Comparison of ENCODE assay signal across 25 cellular contexts in the genomic region with DNA sequence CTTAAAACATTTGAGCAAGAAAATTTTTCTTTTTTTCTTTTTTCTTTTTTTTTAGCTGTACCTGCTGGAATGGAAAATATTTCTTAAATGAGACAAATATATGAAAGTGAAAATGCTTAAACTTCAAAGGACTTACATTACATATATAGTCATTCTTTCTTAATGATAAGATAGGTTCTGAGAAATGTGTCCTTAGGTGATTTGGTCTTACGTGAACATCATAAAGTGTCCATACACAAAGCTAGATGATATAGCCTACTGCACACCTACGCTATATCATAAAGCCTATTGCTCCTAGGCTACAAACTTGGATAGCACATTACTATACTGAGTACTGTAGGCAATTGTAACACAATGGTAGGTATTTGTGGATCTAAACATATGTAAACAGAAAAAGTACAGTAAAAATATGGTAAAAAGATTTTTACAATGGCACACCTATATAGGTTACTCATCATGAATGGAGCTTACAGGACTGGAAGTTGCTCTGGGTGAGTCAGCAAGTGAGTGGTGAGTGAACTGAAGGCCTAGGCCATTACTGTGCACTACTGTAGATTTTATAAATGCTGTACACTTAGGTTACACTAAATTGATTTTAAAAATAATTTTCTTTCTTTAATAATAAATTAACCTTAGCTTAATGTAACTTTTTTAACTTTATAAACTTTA. TPM values are rescaled to one million over a fixed set of nuclear protein-coding genes. Genes with fewer than 3 reads are reported as not detected.
DNase-seq lines count a peak whose midpoint lies in the region; ATAC-seq, FAIRE-seq and TF ChIP-seq lines count a peak whose summit lies in the region.
"Had no signal": no experiment of that assay in that cellular context is flagged by ENCODE, and none has a peak within 500 bp of the region (broad histone marks: within the 10 kb centered on the region; RNA-seq: fewer than 3 reads in every experiment).

No MANE protein-coding gene starts in this region.

- no peak overlapping the region for H2AFZ ChIP-seq in mammary epithelial cell (ENCODE audit: low read depth, low read length)

- POLR2A ChIA-PET in activated CD8-positive, alpha-beta T cell treated with anti-CD3 and anti-CD28 coated beads for 36 hours (lab: Charles Lee): no interaction called here
- POLR2A ChIA-PET in activated CD8-positive, alpha-beta T cell treated with anti-CD3 and anti-CD28 coated beads, Interleukin-2, amount 10 ng/mL, durations not matched to agents 7 days and 5 days (lab: Charles Lee): no interaction called here

- H4K20me1 ChIP-seq in mammary epithelial cell (ENCODE audit: insufficient read depth, low read length): no peaks in the 10 kb centered on the region

- BruUV-seq in mammary epithelial cell (replicated peaks; lab: Mats Ljungman, UMichigan): no TSS peak

- intact Hi-C loops in activated CD8-positive, alpha-beta T cell treated with anti-CD3 and anti-CD28 coated beads for 36 hours (cut with micrococcal nuclease): no loop called here
- intact Hi-C loops in mammary epithelial cell (cut with micrococcal nuclease) (no loop called here), left colon (cut with DNase I, micrococcal nuclease) (loop anchor here in 1 of 2 donors (2.0 kb wide), 1 partner anchor 43 kb away; no protein-coding TSS in a partner anchor)

- TF ChIP-seq POLR2A in GM12892 (IDR thresholded peaks at IDR 0.05; ENCODE audit: low read depth, low read length): no peak

- H3K36me3 ChIP-seq in mammary epithelial cell (ENCODE audit: insufficient read depth, low read length): no peaks in the 10 kb centered on the region
- H3K36me3 ChIP-seq: prostate gland, tibial artery had no signal

- peaks cover 4% of the 10 kb centered on the region for H3K4me1 ChIP-seq in mammary epithelial cell (ENCODE audit: insufficient read depth, low read length)
- H3K4me1 ChIP-seq: prostate gland had no signal

- no peak for FAIRE-seq in GM12892 (lab: Jason Lieb, UNC)
- FAIRE-seq: HepG2 had no signal

- H3K27me3 Mint-ChIP-seq in activated CD8-positive, alpha-beta T cell treated with anti-CD3 and anti-CD28 coated beads for 36 hours: peaks cover 23% of the 10 kb centered on the region
- peaks cover 46% of the 10 kb centered on the region for H3K27me3 Mint-ChIP-seq in activated CD8-positive, alpha-beta T cell treated with anti-CD3 and anti-CD28 coated beads, Interleukin-2, amount 10 ng/mL, durations not matched to agents 7 days and 5 days (ENCODE audit: low read depth)
- H3K27me3 Mint-ChIP-seq in osteocyte (ENCODE audit: unreplicated experiment): peaks cover 75% of the 10 kb centered on the region

- 91% methylated on average over 2 of the region's 2 CpGs for WGBS in mammary epithelial cell (ENCODE audit: low coverage, missing lambda C conversion rate)

- no peaks in the 10 kb centered on the region for H3K79me2 ChIP-seq in mammary epithelial cell (ENCODE audit: insufficient read depth, low read length)

- in situ Hi-C loops in mammary epithelial cell (cut with MboI; ENCODE audit: low sequenced_read_pairs in 2 of 2): no loop called here

- H3K27me3 ChIP-seq in mammary epithelial cell (ENCODE audit: insufficient read depth, low read length): peaks cover 2% of the 10 kb centered on the region

- ATAC-seq in activated CD8-positive, alpha-beta T cell treated with anti-CD3 and anti-CD28 coated beads for 36 hours: peak; percentile 45
- ATAC-seq in activated CD8-positive, alpha-beta T cell treated with anti-CD3 and anti-CD28 coated beads, Interleukin-2, amount 10 ng/mL, durations not matched to agents 7 days and 5 days: no peak
- ATAC-seq in left colon: peak; percentile 85
- ATAC-seq: HepG2; stimulated activated naive B cell treated with anti-CD40 and anti-IgM and Interleukin-4, amounts not matched to agents 10 μg/mL and 1 μg/mL and 100 μg/mL, for 72 hours had no signal

- no peak overlapping the region for H3K27ac ChIP-seq in mammary epithelial cell (ENCODE audit: insufficient read depth, low read depth, low read length)
- H3K27ac ChIP-seq: prostate gland, tibial artery had no signal

- H3K9me3 ChIP-seq in mammary epithelial cell (replicated peaks; ENCODE audit: insufficient read depth, low read length): no peaks in the 10 kb centered on the region
- H3K9me3 ChIP-seq: prostate gland, tibial artery had no signal

- no peaks in the 10 kb centered on the region for H3K36me3 Mint-ChIP-seq in activated CD8-positive, alpha-beta T cell treated with anti-CD3 and anti-CD28 coated beads for 36 hours (ENCODE audit: low read depth)
- no peaks in the 10 kb centered on the region for H3K36me3 Mint-ChIP-seq in activated CD8-positive, alpha-beta T cell treated with anti-CD3 and anti-CD28 coated beads, Interleukin-2, amount 10 ng/mL, durations not matched to agents 7 days and 5 days (ENCODE audit: low read depth)
- no peaks in the 10 kb centered on the region for H3K36me3 Mint-ChIP-seq in osteocyte (ENCODE audit: unreplicated experiment)
- H3K36me3 Mint-ChIP-seq: CD14-positive monocyte; stimulated activated naive B cell treated with anti-CD40 and anti-IgM and Interleukin-4, amounts not matched to agents 10 μg/mL and 1 μg/mL and 100 μg/mL, for 72 hours had no signal

- DNase-seq in activated CD8-positive, alpha-beta T cell treated with anti-CD3 and anti-CD28 coated beads for 36 hours: peak; percentile 12
- DNase-seq in activated CD8-positive, alpha-beta T cell treated with anti-CD3 and anti-CD28 coated beads, Interleukin-2, amount 10 ng/mL, durations not matched to agents 7 days and 5 days: no peak
- DNase-seq in LHCN-M2 (ENCODE audit: low read depth): peak; percentile 10
- DNase-seq in mammary epithelial cell: peak; percentile 71
- DNase-seq in left colon: no peak
- DNase-seq in iPS-NIHi11 (ENCODE audit: low spot score): no peak
- no peak for DNase-seq in GM12892 (ENCODE audit: insufficient read length)
- DNase-seq in osteocyte (ENCODE audit: extremely low spot score, unreplicated experiment): no peak
- DNase-seq: activated CD8-positive, alpha-beta memory T cell treated with anti-CD3 and anti-CD28 coated beads for 24 hours; amniotic stem cell; DND-41; GOT3; hippocampal formation; kidney glomerular epithelial cell; NCI-H187; SHP77; stimulated activated naive B cell treated with anti-CD40 and anti-IgM and Interleukin-4, amounts not matched to agents 10 μg/mL and 1 μg/mL and 100 μg/mL, for 72 hours; T-helper 1 cell; tibial artery had no signal

- H3K4me1 Mint-ChIP-seq in activated CD8-positive, alpha-beta T cell treated with anti-CD3 and anti-CD28 coated beads for 36 hours (ENCODE audit: low read depth): peaks cover 4% of the 10 kb centered on the region
- no peaks in the 10 kb centered on the region for H3K4me1 Mint-ChIP-seq in activated CD8-positive, alpha-beta T cell treated with anti-CD3 and anti-CD28 coated beads, Interleukin-2, amount 10 ng/mL, durations not matched to agents 7 days and 5 days (ENCODE audit: low read depth)
- H3K4me1 Mint-ChIP-seq in osteocyte (ENCODE audit: unreplicated experiment): no peaks in the 10 kb centered on the region
- H3K4me1 Mint-ChIP-seq: central memory CD8-positive, alpha-beta T cell; nephron had no signal

- no peak overlapping the region for H3K9ac ChIP-seq in mammary epithelial cell (ENCODE audit: insufficient read depth, low read length)

- dilution Hi-C loops in mammary epithelial cell (cut with HindIII; ENCODE audit: low sequenced_read_pairs): no loop called here

- H3K4me3 Mint-ChIP-seq in activated CD8-positive, alpha-beta T cell treated with anti-CD3 and anti-CD28 coated beads for 36 hours: no peak overlapping the region
- H3K4me3 Mint-ChIP-seq in activated CD8-positive, alpha-beta T cell treated with anti-CD3 and anti-CD28 coated beads, Interleukin-2, amount 10 ng/mL, durations not matched to agents 7 days and 5 days: no peak overlapping the region
- H3K4me3 Mint-ChIP-seq in osteocyte (ENCODE audit: unreplicated experiment): no peak overlapping the region
- H3K4me3 Mint-ChIP-seq: CD14-positive monocyte; central memory CD8-positive, alpha-beta T cell; nephron; stimulated activated naive B cell treated with anti-CD40 and anti-IgM and Interleukin-4, amounts not matched to agents 10 μg/mL and 1 μg/mL and 100 μg/mL, for 72 hours had no signal

- no peaks in the 10 kb centered on the region for H3K9me3 Mint-ChIP-seq in activated CD8-positive, alpha-beta T cell treated with anti-CD3 and anti-CD28 coated beads for 36 hours
- H3K9me3 Mint-ChIP-seq in activated CD8-positive, alpha-beta T cell treated with anti-CD3 and anti-CD28 coated beads, Interleukin-2, amount 10 ng/mL, durations not matched to agents 7 days and 5 days (ENCODE audit: insufficient read depth): no peaks in the 10 kb centered on the region
- H3K9me3 Mint-ChIP-seq in osteocyte (ENCODE audit: unreplicated experiment): no peaks in the 10 kb centered on the region
- H3K9me3 Mint-ChIP-seq: activated T-helper 2 cell treated with anti-CD3 and anti-CD28 coated beads, Interferon-gamma antibody, Interleukin-2, Interleukin-4, amounts not matched to agents 10 μg/mL and 5 μg/mL and 100 μg/mL, durations not matched to agents 14 hours and 24 hours and 36 hours; central memory CD8-positive, alpha-beta T cell; nephron; stimulated activated naive B cell treated with anti-CD40 and anti-IgM and Interleukin-4, amounts not matched to agents 10 μg/mL and 1 μg/mL and 100 μg/mL, for 72 hours had no signal

- no peak overlapping the region for H3K4me3 ChIP-seq in mammary epithelial cell (replicated peaks in 1 of 3; ENCODE audit: insufficient read depth in 1 of 3, low read depth in 2 of 3, low read length in 3 of 3)
- H3K4me3 ChIP-seq: prostate gland, tibial artery had no signal

- H3K27ac Mint-ChIP-seq in activated CD8-positive, alpha-beta T cell treated with anti-CD3 and anti-CD28 coated beads for 36 hours: no peak overlapping the region
- no peak overlapping the region for H3K27ac Mint-ChIP-seq in activated CD8-positive, alpha-beta T cell treated with anti-CD3 and anti-CD28 coated beads, Interleukin-2, amount 10 ng/mL, durations not matched to agents 7 days and 5 days
- no peak overlapping the region for H3K27ac Mint-ChIP-seq in osteocyte (ENCODE audit: unreplicated experiment)
- H3K27ac Mint-ChIP-seq: activated T-helper 2 cell treated with anti-CD3 and anti-CD28 coated beads, Interferon-gamma antibody, Interleukin-2, Interleukin-4, amounts not matched to agents 10 μg/mL and 5 μg/mL and 100 μg/mL, durations not matched to agents 14 hours and 24 hours and 36 hours; CD14-positive monocyte; nephron; stimulated activated naive B cell treated with anti-CD40 and anti-IgM and Interleukin-4, amounts not matched to agents 10 μg/mL and 1 μg/mL and 100 μg/mL, for 72 hours had no signal

- no peak for TF ChIP-seq CTCF in activated CD8-positive, alpha-beta T cell treated with anti-CD3 and anti-CD28 coated beads for 36 hours (IDR thresholded peaks at IDR 0.05)
- TF ChIP-seq CTCF in mammary epithelial cell (conservative IDR thresholded peaks at IDR 0.05 in 1 of 2, IDR thresholded peaks at IDR 0.05 in 1 of 2; ENCODE audit: extremely low read depth in 1 of 2, insufficient read depth in 1 of 2, low read depth in 1 of 2, low read length in 2 of 2) (no peak), osteocyte (IDR thresholded peaks at IDR 0.05) (no peak)

- CTCF ChIA-PET in activated CD8-positive, alpha-beta T cell treated with anti-CD3 and anti-CD28 coated beads for 36 hours (lab: Charles Lee): interaction anchor here (0.6 to 4.3 kb wide), 10 partner anchors 11 to 268 kb away, joined by 3 to 33 read pairs (median 5); no protein-coding TSS in a partner anchor
- CTCF ChIA-PET in activated CD8-positive, alpha-beta T cell treated with anti-CD3 and anti-CD28 coated beads, Interleukin-2, amount 10 ng/mL, durations not matched to agents 7 days and 5 days (lab: Charles Lee): interaction anchor here (0.8 to 2.2 kb wide), 10 partner anchors 11 to 183 kb away, joined by 3 to 13 read pairs (median 3); no protein-coding TSS in a partner anchor
- CTCF ChIA-PET in mammary epithelial cell (lab: Charles Lee; ENCODE audit: low non-redundant PET): interaction anchor here (0.6 to 1.3 kb wide), 3 partner anchors 54 to 247 kb away, joined by 3 to 6 read pairs (median 3); no protein-coding TSS in a partner anchor

- no peak overlapping the region for H3K4me2 ChIP-seq in mammary epithelial cell (ENCODE audit: insufficient read depth, low read depth, low read length)

RNA-seq across cellular contexts. Expression of a gene that starts 54.6 kb away (rescaled TPM):
- total RNA-seq in activated CD8-positive, alpha-beta T cell treated with anti-CD3 and anti-CD28 coated beads for 36 hours: 10 to 100 TPM; 43.0 to 43.5 TPM
- total RNA-seq in activated CD8-positive, alpha-beta T cell treated with anti-CD3 and anti-CD28 coated beads, Interleukin-2, amount 10 ng/mL, durations not matched to agents 7 days and 5 days: 10 to 100 TPM; 37.3 to 37.9 TPM
- total RNA-seq in LHCN-M2 (2014; rRNA removed) (45.2 and 53.9 TPM in 2 replicates), mammary epithelial cell (10 to 100 TPM; 19.0 to 41.3 TPM), left colon (10 to 100 TPM; 40.1 to 44.7 TPM), osteocyte (47.5 and 48.8 TPM in 2 replicates)
- 56.0 TPM for polyA plus RNA-seq in LHCN-M2 (2012)
- 45.2 TPM for polyA plus RNA-seq in mammary epithelial cell
- polyA minus RNA-seq in mammary epithelial cell: 9.0 TPM
- 30.1 TPM for polyA plus RNA-seq in GM12892 (2012; ENCODE audit: missing spikeins)

Comparison
In these comparisons a context has a peak if more than half of its experiments do, and no peak if none do; other contexts are left out.
1. DNase-seq: peak in activated CD8-positive, alpha-beta T cell treated with anti-CD3 and anti-CD28 coated beads for 36 hours (single experiment), LHCN-M2 (single experiment) and mammary epithelial cell (single experiment); none in activated CD8-positive, alpha-beta T cell treated with anti-CD3 and anti-CD28 coated beads, Interleukin-2, amount 10 ng/mL, durations not matched to agents 7 days and 5 days (single experiment), left colon (0 of 2), iPS-NIHi11 (single experiment), GM12892 (single experiment) and osteocyte (single experiment).